ENCODE assay signal across 1 cellular context in the genomic region with DNA sequence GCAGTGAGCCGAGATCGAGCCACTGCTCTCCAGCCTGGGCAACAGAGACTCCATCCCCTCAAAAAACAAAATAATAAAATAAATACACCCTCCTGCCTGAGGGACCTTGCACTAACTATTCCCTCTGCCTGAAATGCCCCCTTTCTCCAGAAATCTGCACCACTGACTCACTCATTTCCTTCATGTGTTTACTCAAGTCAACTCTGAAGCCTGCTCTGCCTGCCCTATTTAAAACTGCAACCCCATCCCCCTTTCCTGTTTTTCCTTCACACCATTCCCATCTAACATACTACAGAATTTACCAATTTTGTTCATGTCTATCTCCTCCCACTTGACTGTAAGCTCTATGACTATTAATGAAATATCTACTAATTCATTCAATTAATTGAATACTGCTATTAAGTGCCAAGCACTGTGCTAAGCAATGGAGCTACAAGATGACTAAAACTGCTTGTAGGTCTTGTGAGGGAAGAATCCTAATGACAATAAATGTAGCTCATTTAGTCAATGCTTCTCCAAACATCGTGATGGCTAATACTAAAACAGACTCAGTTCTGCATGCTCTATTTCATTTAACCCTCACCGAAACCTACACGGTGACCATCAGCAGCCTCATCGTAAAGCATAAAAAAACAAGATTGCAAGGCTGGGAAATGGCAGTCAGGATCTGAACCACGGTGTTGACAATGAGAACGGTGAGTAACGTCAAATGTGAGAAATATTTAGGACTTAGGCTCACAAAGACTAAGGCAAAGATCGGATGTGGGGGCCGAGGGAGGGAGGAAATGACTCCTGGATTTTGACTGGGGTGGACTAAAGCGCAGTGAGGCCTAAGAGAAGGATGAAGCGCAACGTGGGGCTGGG.
TF ChIP-seq lines count a peak whose summit lies in the region.

No MANE protein-coding gene starts in this region.

TF ChIP-seq in HEK293, 187 proteins besides CTCF, POLR2A, EP300 and RAD21 (continued from another document):
- TF ChIP-seq ZNF239 (tag by site-specific recombination; IDR thresholded peaks at IDR 0.05) (no peak), SCRT1 (tag by site-specific recombination; IDR thresholded peaks at IDR 0.05; ENCODE audit: borderline replicate concordance) (no peak), BCL11B (tag by site-specific recombination; IDR thresholded peaks at IDR 0.05; ENCODE audit: low read depth) (no peak), ZNF623 (tag by site-specific recombination; IDR thresholded peaks at IDR 0.05) (peak; percentile 42), GLIS2 (tag by site-specific recombination; IDR thresholded peaks at IDR 0.05) (no peak), ZNF621 (tag by site-specific recombination; IDR thresholded peaks at IDR 0.05) (no peak), KLF10 (tag by site-specific recombination; IDR thresholded peaks at IDR 0.05) (no peak), SETDB1 (IDR thresholded peaks at IDR 0.05; ENCODE audit: insufficient read length, low read length) (no peak), ZNF416 (tag by site-specific recombination; IDR thresholded peaks at IDR 0.05) (no peak), ZNF664 (tag by site-specific recombination; IDR thresholded peaks at IDR 0.05) (peak; percentile 54; the same call in 1 of the 2 replicates), ZNF138 (tag by site-specific recombination; IDR thresholded peaks at IDR 0.05; ENCODE audit: borderline replicate concordance) (no peak)
- TF ChIP-seq, protein P1, sequence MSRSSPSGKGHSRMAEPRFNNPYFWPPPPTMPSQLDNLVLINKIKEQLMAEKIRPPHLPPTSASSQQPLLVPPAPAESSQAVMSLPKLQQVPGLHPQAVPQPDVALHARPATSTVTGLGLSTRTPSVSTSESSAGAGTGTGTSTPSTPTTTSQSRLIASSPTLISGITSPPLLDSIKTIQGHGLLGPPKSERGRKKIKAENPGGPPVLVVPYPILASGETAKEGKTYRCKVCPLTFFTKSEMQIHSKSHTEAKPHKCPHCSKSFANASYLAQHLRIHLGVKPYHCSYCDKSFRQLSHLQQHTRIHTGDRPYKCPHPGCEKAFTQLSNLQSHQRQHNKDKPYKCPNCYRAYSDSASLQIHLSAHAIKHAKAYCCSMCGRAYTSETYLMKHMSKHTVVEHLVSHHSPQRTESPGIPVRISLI (tag by site-specific recombination; IDR thresholded peaks at IDR 0.05) = no peak; the same call in 1 of the 2 replicates
TF ChIP-seq in HEK293: peak in this region for 5.
